ENCODE assay signal across 20 cellular contexts in genomic region chr3:129629011-129629410, GRCh38.
"Had no signal": no experiment of that assay in that cellular context is flagged by ENCODE, and none has a peak within 500 bp of the region (broad histone marks: within the 10 kb centered on the region; RNA-seq: fewer than 3 reads in every experiment).

No MANE protein-coding gene starts in this region.

- H3K27me3 ChIP-seq: ovary, spleen, suprapubic skin had no signal

- H3K9me3 Mint-ChIP-seq: activated CD4-positive, alpha-beta T cell treated with anti-CD3 and anti-CD28 coated beads, Interleukin-2, amount 10 ng/mL, durations not matched to agents 7 days and 5 days; type B pancreatic cell had no signal

- H3K4me3 ChIP-seq: ovary, SK-N-MC, spleen, suprapubic skin had no signal

- H3K27ac ChIP-seq: SK-N-MC had no signal

- H3K27ac Mint-ChIP-seq: activated CD8-positive, alpha-beta T cell treated with anti-CD3 and anti-CD28 coated beads, Interleukin-2, amount 10 ng/mL, durations not matched to agents 7 days and 5 days; activated naive CD8-positive, alpha-beta T cell had no signal

- H3K4me3 Mint-ChIP-seq: activated CD4-positive, alpha-beta T cell treated with anti-CD3 and anti-CD28 coated beads, Interleukin-2, amount 10 ng/mL, durations not matched to agents 7 days and 5 days; activated CD8-positive, alpha-beta T cell treated with anti-CD3 and anti-CD28 coated beads, Interleukin-2, amount 10 ng/mL, durations not matched to agents 7 days and 5 days; activated naive CD8-positive, alpha-beta T cell; neural crest cell; type B pancreatic cell had no signal

- H3K36me3 ChIP-seq: ovary, spleen, suprapubic skin had no signal

- H3K9me3 ChIP-seq: ovary, spleen, suprapubic skin had no signal

- H3K36me3 Mint-ChIP-seq: activated naive CD8-positive, alpha-beta T cell had no signal

- H3K27me3 Mint-ChIP-seq: activated naive CD8-positive, alpha-beta T cell had no signal

- ATAC-seq: activated CD4-positive, CD25-positive, alpha-beta regulatory T cell treated with anti-CD3 and anti-CD28 coated beads, Interleukin-2, amount 50 U/mL, for 24 hours; activated CD8-positive, alpha-beta T cell treated with anti-CD3 and anti-CD28 coated beads, Interleukin-2, amount 10 ng/mL, durations not matched to agents 7 days and 5 days; left lobe of liver had no signal

- DNase-seq: activated CD4-positive, alpha-beta T cell treated with anti-CD3 and anti-CD28 coated beads, Interleukin-2, amount 10 ng/mL, durations not matched to agents 7 days and 5 days; activated CD8-positive, alpha-beta T cell treated with anti-CD3 and anti-CD28 coated beads, Interleukin-2, amount 10 ng/mL, durations not matched to agents 7 days and 5 days; activated gamma-delta T cell treated with Interleukin-2 at 50 U/mL for 16 hours; activated T-cell treated with anti-CD3 and anti-CD28 coated beads, Interleukin-2, amount 50 U/mL, for 48 hours; amygdala; erythroblast; hypothalamus; ovary; spleen; stimulated activated CD8-positive, alpha-beta memory T cell treated with anti-CD3 and anti-CD28 coated beads, Interleukin-4, amount 100 ng/mL, for 48 hours; stimulated activated naive CD4-positive, alpha-beta T cell treated with Interleukin-2 at 50 U/mL for 16 hours; T-helper 1 cell; T1000 had no signal
